In the genomic region with DNA sequence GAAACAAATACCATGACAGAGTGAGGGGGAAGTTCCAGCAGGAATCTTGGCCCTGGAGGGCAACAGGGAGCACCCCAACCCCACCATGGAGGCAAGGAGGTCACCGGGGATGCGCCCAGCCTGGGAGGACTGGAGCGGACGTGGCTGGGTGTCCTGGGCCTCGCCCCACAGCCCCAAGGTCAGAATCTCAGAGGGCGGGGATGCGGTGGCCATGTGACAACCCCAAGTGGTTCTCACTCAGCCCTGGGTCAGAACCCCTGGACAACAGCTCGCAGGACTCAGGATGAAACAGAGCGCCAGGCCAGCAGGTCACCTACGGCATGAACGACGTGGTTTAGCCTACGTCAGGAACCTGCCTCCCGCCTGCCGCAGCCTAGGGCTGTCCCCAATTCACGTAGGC, we compare ENCODE assay signal across 4 cellular contexts.
"Had no signal": no experiment of that assay in that cellular context is flagged by ENCODE, and none has a peak within 500 bp of the region (broad histone marks: within the 10 kb centered on the region; RNA-seq: fewer than 3 reads in every experiment).

No MANE protein-coding gene starts in this region.

- H3K4me3 ChIP-seq: GM23338 had no signal

- H3K4me1 Mint-ChIP-seq: GM23338 had no signal

- ATAC-seq: GM23338 had no signal

- H3K4me3 Mint-ChIP-seq: GM23338, H9 had no signal

- DNase-seq: H9, HCEC 1CT, IMR-90 had no signal

- H3K27ac Mint-ChIP-seq: GM23338, H9 had no signal
